Comparison of ENCODE assay signal across 22 cellular contexts in the genomic region with DNA sequence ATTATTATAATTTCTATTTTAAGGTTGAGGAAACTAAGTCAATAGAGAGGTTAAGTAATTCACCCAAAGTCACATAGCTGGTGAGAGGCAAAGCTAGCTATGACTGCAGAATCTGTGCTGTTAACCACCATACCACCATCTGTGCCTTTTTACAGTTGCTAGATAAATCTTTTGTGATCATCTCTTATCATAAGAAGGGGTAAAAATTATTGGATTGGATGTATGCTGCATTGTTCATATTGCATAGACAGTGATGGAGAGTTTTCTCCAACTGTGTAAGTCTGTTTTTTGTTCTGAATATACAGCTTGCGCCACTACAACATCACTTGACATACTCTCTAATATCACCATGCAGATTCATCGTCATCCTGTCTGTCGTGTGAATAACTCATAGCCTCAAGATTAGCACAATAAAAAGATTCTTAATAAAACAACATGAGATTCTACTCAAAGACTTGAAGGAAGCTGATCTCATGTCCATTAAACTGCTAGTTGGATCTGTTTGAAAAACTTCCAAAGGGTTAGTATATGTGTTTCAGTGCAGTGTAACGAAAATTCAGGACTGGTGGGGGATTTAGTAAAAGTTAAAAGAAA.
DNase-seq lines count a peak whose midpoint lies in the region; ATAC-seq and TF ChIP-seq lines count a peak whose summit lies in the region.
"Had no signal": no experiment of that assay in that cellular context is flagged by ENCODE, and none has a peak within 500 bp of the region (broad histone marks: within the 10 kb centered on the region; RNA-seq: fewer than 3 reads in every experiment).

No MANE protein-coding gene starts in this region.

- H3K79me2 ChIP-seq in GM23248 (ENCODE audit: insufficient read depth) = no peaks in the 10 kb centered on the region

- H3K14ac ChIP-seq in neuronal stem cell (ENCODE audit: low read length) = no peak overlapping the region

- H3K23ac ChIP-seq in neuronal stem cell (ENCODE audit: low read depth, low read length, poor library complexity) = no peak overlapping the region

- no peak for TF ChIP-seq CTCF in gastroesophageal sphincter (IDR thresholded peaks at IDR 0.05)

- POLR2A ChIA-PET in naive thymus-derived CD8-positive, alpha-beta T cell (lab: Charles Lee) = no interaction called here

- H3K18ac ChIP-seq in neuronal stem cell (ENCODE audit: low read length) = no peak overlapping the region

- H3K4me3 ChIP-seq in GM23248 (no peak overlapping the region), adipocyte (ENCODE audit: low read length) (no peak overlapping the region), gastroesophageal sphincter (no peak overlapping the region), neuronal stem cell (ENCODE audit: low read length in 2 of 2) (no peak overlapping the region)
- H3K4me3 ChIP-seq: pancreas, sigmoid colon, SJSA1 had no signal

- H3K9me3 ChIP-seq in GM23248 (ENCODE audit: low read depth) = no peaks in the 10 kb centered on the region
- no peaks in the 10 kb centered on the region for H3K9me3 ChIP-seq in adipocyte (ENCODE audit: control insufficient read depth, low read length)
- no peaks in the 10 kb centered on the region for H3K9me3 ChIP-seq in gastroesophageal sphincter
- H3K9me3 ChIP-seq in neuronal stem cell (replicated peaks in 1 of 2; ENCODE audit: control insufficient read depth in 2 of 2, insufficient read depth in 1 of 2, low read depth in 1 of 2, low read length in 2 of 2) = no peaks in the 10 kb centered on the region
- H3K9me3 ChIP-seq: pancreas, sigmoid colon, SJSA1 had no signal

- H4K20me1 ChIP-seq in GM23248 (ENCODE audit: insufficient read depth) = no peaks in the 10 kb centered on the region

- H3K36me3 Mint-ChIP-seq in naive thymus-derived CD8-positive, alpha-beta T cell = no peaks in the 10 kb centered on the region
- no peaks in the 10 kb centered on the region for H3K36me3 Mint-ChIP-seq in activated CD4-positive, alpha-beta T cell treated with anti-CD3 and anti-CD28 coated beads, Interleukin-2, amount 10 ng/mL, durations not matched to agents 24 days and 14 days (ENCODE audit: low read depth)
- H3K36me3 Mint-ChIP-seq: activated CD4-positive, alpha-beta memory T cell treated with anti-CD3 and anti-CD28 coated beads for 36 hours; naive B cell had no signal

- no peaks in the 10 kb centered on the region for H3K9me2 ChIP-seq in GM23248 (ENCODE audit: insufficient read depth)

- H3F3A ChIP-seq in GM23248 (ENCODE audit: insufficient read depth) = peaks cover 6% of the 10 kb centered on the region; the same call in 1 of the 2 replicates

- peaks cover 0 to 15% (median 0%) of the 10 kb centered on the region in 5 donors for H3K27me3 Mint-ChIP-seq in naive thymus-derived CD8-positive, alpha-beta T cell
- no peaks in the 10 kb centered on the region for H3K27me3 Mint-ChIP-seq in activated CD4-positive, alpha-beta T cell treated with anti-CD3 and anti-CD28 coated beads, Interleukin-2, amount 10 ng/mL, durations not matched to agents 24 days and 14 days
- H3K27me3 Mint-ChIP-seq: activated CD4-positive, alpha-beta memory T cell treated with anti-CD3 and anti-CD28 coated beads for 36 hours; dendritic cell treated with granulocyte-macrophage colony-stimulating factor and Interleukin-4, amounts not matched to agents 40 ng/mL and 50 ng/mL, for 4 days had no signal

- no peak overlapping the region for H2AK5ac ChIP-seq in neuronal stem cell (ENCODE audit: low read depth, low read length)

- in situ Hi-C loops in GM23248 (cut with MboI) = no loop called here

- WGBS in GM23248 (ENCODE audit: low coverage in 1 of 2, low lambda C conversion rate in 2 of 2, missing lambda C conversion rate in 2 of 2), 2 experiments = 53 to 59% methylated on average over 4 of the region's 4 CpGs
- WGBS in gastroesophageal sphincter (ENCODE audit: low coverage in 1 of 2), 2 donors = 70 to 76% methylated on average over 4 of the region's 4 CpGs
- no CpG with 5 or more reads among the region's 4 CpGs for WGBS in neuronal stem cell (ENCODE audit: extremely low coverage in 2 of 2, insufficient read length in 2 of 2, insufficient replicate concordance in 1 of 2), 2 donors

- no peak overlapping the region for H2BK120ac ChIP-seq in neuronal stem cell (ENCODE audit: low read depth, low read length)

- H3K79me1 ChIP-seq in neuronal stem cell (ENCODE audit: low read depth, low read length) = no peaks in the 10 kb centered on the region

- peak overlapping the region; percentile 35 for H3K4me2 ChIP-seq in GM23248 (ENCODE audit: unreplicated experiment)
- H3K4me2 ChIP-seq in neuronal stem cell (ENCODE audit: insufficient read depth, low read length, poor library complexity, severe bottlenecking) = no peak overlapping the region

- TF ChIP-seq EP300 in gastroesophageal sphincter (IDR thresholded peaks at IDR 0.05) = no peak

- no peak overlapping the region for H2BK15ac ChIP-seq in neuronal stem cell (ENCODE audit: low read length)

- H3K27me3 ChIP-seq in GM23248 (replicated peaks; ENCODE audit: insufficient read depth) (no peaks in the 10 kb centered on the region), adipocyte (replicated peaks; ENCODE audit: control insufficient read depth, insufficient read depth, low read length) (no peaks in the 10 kb centered on the region), gastroesophageal sphincter (no peaks in the 10 kb centered on the region), neuronal stem cell (ENCODE audit: control insufficient read depth in 3 of 3, insufficient read depth in 3 of 3, low read depth in 1 of 3, low read length in 3 of 3) (no peaks in the 10 kb centered on the region)
- H3K27me3 ChIP-seq: foreskin keratinocyte, pancreas, sigmoid colon, SJSA1 had no signal

- DNase-seq in GM23248 = peak; percentile 2
- no peak for DNase-seq in adipocyte (ENCODE audit: low read depth)
- no peak for DNase-seq in neuronal stem cell (ENCODE audit: low spot score)
- DNase-seq in naive thymus-derived CD8-positive, alpha-beta T cell = no peak
- DNase-seq in nucleus accumbens (lab: John Stamatoyannopoulos, UW) = no peak
- no peak for DNase-seq in activated naive CD4-positive, alpha-beta T cell (lab: John Stamatoyannopoulos, UW)
- no peak for DNase-seq in activated CD4-positive, alpha-beta T cell treated with anti-CD3 and anti-CD28 coated beads, Interleukin-2, amount 10 ng/mL, durations not matched to agents 24 days and 14 days
- DNase-seq: activated CD4-positive, alpha-beta memory T cell treated with anti-CD3 and anti-CD28 coated beads for 36 hours; activated CD4-positive, CD25-positive, alpha-beta regulatory T cell; activated effector memory CD4-positive, alpha-beta T cell treated with anti-CD3 and anti-CD28 coated beads, Interleukin-2, amount 50 U/mL, for 16 hours; activated T-cell treated with anti-CD3 and anti-CD28 coated beads for 4 hours; Calu3; foreskin keratinocyte; mammary epithelial cell; naive B cell; NCI-H1105; NCI-H2029 treated with DMSO at 0.1 percent for 48 hours; pancreas; sigmoid colon had no signal

- H3K36me3 ChIP-seq in GM23248 (ENCODE audit: low read depth) = no peaks in the 10 kb centered on the region
- no peaks in the 10 kb centered on the region for H3K36me3 ChIP-seq in adipocyte (ENCODE audit: control insufficient read depth, insufficient read depth, low read length, severe bottlenecking)
- H3K36me3 ChIP-seq in gastroesophageal sphincter = no peaks in the 10 kb centered on the region
- no peaks in the 10 kb centered on the region for H3K36me3 ChIP-seq in neuronal stem cell (replicated peaks in 1 of 2; ENCODE audit: control insufficient read depth in 2 of 2, insufficient read depth in 2 of 2, low read length in 2 of 2)
- H3K36me3 ChIP-seq: pancreas, sigmoid colon, SJSA1 had no signal

- no peak overlapping the region for H3K4me3 Mint-ChIP-seq in naive thymus-derived CD8-positive, alpha-beta T cell
- H3K4me3 Mint-ChIP-seq in activated CD4-positive, alpha-beta T cell treated with anti-CD3 and anti-CD28 coated beads, Interleukin-2, amount 10 ng/mL, durations not matched to agents 24 days and 14 days = no peak overlapping the region
- H3K4me3 Mint-ChIP-seq: activated CD4-positive, alpha-beta memory T cell treated with anti-CD3 and anti-CD28 coated beads for 36 hours; dendritic cell treated with granulocyte-macrophage colony-stimulating factor and Interleukin-4, amounts not matched to agents 40 ng/mL and 50 ng/mL, for 4 days; naive B cell had no signal

- no peak overlapping the region for H3K4ac ChIP-seq in neuronal stem cell (ENCODE audit: low read length)

- H3K9ac ChIP-seq in GM23248 = no peak overlapping the region
- peak overlapping the region; percentile 60 for H3K9ac ChIP-seq in adipocyte (ENCODE audit: low read length)
- H3K9ac ChIP-seq in neuronal stem cell (ENCODE audit: low read depth, low read length, poor library complexity) = no peak overlapping the region

- no peaks in the 10 kb centered on the region for H3K4me1 Mint-ChIP-seq in naive thymus-derived CD8-positive, alpha-beta T cell
- H3K4me1 Mint-ChIP-seq in activated CD4-positive, alpha-beta T cell treated with anti-CD3 and anti-CD28 coated beads, Interleukin-2, amount 10 ng/mL, durations not matched to agents 24 days and 14 days = no peaks in the 10 kb centered on the region
- H3K4me1 Mint-ChIP-seq: naive B cell had no signal

- no peak overlapping the region for H2BK12ac ChIP-seq in neuronal stem cell (ENCODE audit: low read length)

- H3K27ac ChIP-seq in GM23248 (no peak overlapping the region), gastroesophageal sphincter (peak overlapping the region in 3 of 4 donors; percentile 18 to 59 (median 58)), neuronal stem cell (replicated peaks; ENCODE audit: low read length) (no peak overlapping the region)
- H3K27ac ChIP-seq: foreskin keratinocyte, pancreas, SJSA1 had no signal

- no peak overlapping the region for H3K27ac Mint-ChIP-seq in naive thymus-derived CD8-positive, alpha-beta T cell
- no peak overlapping the region for H3K27ac Mint-ChIP-seq in activated CD4-positive, alpha-beta T cell treated with anti-CD3 and anti-CD28 coated beads, Interleukin-2, amount 10 ng/mL, durations not matched to agents 24 days and 14 days
- H3K27ac Mint-ChIP-seq: activated CD4-positive, alpha-beta memory T cell treated with anti-CD3 and anti-CD28 coated beads for 36 hours; dendritic cell treated with granulocyte-macrophage colony-stimulating factor and Interleukin-4, amounts not matched to agents 40 ng/mL and 50 ng/mL, for 4 days; naive B cell had no signal

- no peak for ATAC-seq in gastroesophageal sphincter
- ATAC-seq in naive thymus-derived CD8-positive, alpha-beta T cell = no peak
- ATAC-seq: foreskin keratinocyte had no signal

- H3K9me3 Mint-ChIP-seq in naive thymus-derived CD8-positive, alpha-beta T cell = no peaks in the 10 kb centered on the region
- no peaks in the 10 kb centered on the region for H3K9me3 Mint-ChIP-seq in activated CD4-positive, alpha-beta T cell treated with anti-CD3 and anti-CD28 coated beads, Interleukin-2, amount 10 ng/mL, durations not matched to agents 24 days and 14 days
- H3K9me3 Mint-ChIP-seq: activated CD4-positive, alpha-beta memory T cell treated with anti-CD3 and anti-CD28 coated beads for 36 hours; dendritic cell treated with granulocyte-macrophage colony-stimulating factor and Interleukin-4, amounts not matched to agents 40 ng/mL and 50 ng/mL, for 4 days; naive B cell had no signal

- no peak for TF ChIP-seq POLR2A in gastroesophageal sphincter (IDR thresholded peaks at IDR 0.05)

- no peak overlapping the region for H4K8ac ChIP-seq in neuronal stem cell (ENCODE audit: low read depth, low read length)

- peaks cover 17% of the 10 kb centered on the region for H3K4me1 ChIP-seq in GM23248 (ENCODE audit: insufficient read depth)
- H3K4me1 ChIP-seq in adipocyte (ENCODE audit: control insufficient read depth, insufficient read depth, low read length) = peaks cover 49% of the 10 kb centered on the region
- H3K4me1 ChIP-seq in gastroesophageal sphincter = peaks cover 0 to 23% (median 3%) of the 10 kb centered on the region in 3 donors
- no peaks in the 10 kb centered on the region for H3K4me1 ChIP-seq in neuronal stem cell (ENCODE audit: control insufficient read depth in 2 of 2, insufficient read depth in 1 of 2, low read depth in 1 of 2, low read length in 2 of 2)
- H3K4me1 ChIP-seq: SJSA1 had no signal

- no peak overlapping the region for H4K91ac ChIP-seq in neuronal stem cell (ENCODE audit: low read depth, low read length, poor library complexity)

- no peak overlapping the region for H2BK5ac ChIP-seq in neuronal stem cell (ENCODE audit: low read length)

- intact Hi-C loops in activated CD4-positive, alpha-beta T cell treated with anti-CD3 and anti-CD28 coated beads, Interleukin-2, amount 10 ng/mL, durations not matched to agents 24 days and 14 days (cut with micrococcal nuclease) = no loop called here

- H2AFZ ChIP-seq in GM23248 (0 out of 2 replicates have a peak overlapping the region, but pooled peaks have one; percentile 11), neuronal stem cell (ENCODE audit: low read length) (peak overlapping the region; percentile 5)

Comparison
In these comparisons a context has a peak if more than half of its experiments do, and no peak if none do; other contexts are left out.
1. H3K27ac ChIP-seq: peak in gastroesophageal sphincter (3 of 4); none in GM23248 (single experiment) and neuronal stem cell (single experiment).